In the genomic region with DNA sequence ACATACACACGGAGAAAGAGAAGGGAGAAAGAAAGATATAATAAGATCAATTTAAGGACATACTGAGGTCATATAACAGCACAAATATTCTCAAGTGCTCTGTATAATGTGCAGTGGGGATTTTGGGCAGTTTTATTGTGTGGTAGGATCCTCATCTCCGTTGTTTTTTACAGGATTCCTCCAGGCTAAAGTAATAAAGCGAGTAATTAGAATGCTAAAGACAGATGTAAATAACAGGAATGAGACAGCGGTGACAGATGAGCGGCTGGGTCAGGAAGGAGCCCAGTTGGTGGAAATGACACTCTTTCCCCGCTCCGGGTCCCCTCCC, we compare ENCODE assay signal across 9 cellular contexts. TPM values are rescaled to one million over a fixed set of nuclear protein-coding genes. Genes with fewer than 3 reads are reported as not detected.
DNase-seq lines count a peak whose midpoint lies in the region; ATAC-seq and TF ChIP-seq lines count a peak whose summit lies in the region.
"Had no signal": no experiment of that assay in that cellular context is flagged by ENCODE, and none has a peak within 500 bp of the region (broad histone marks: within the 10 kb centered on the region; RNA-seq: fewer than 3 reads in every experiment).

No MANE protein-coding gene starts in this region.

- no peak for TF ChIP-seq POLR2A in prostate gland (IDR thresholded peaks at IDR 0.05)

- no peak overlapping the region for H3K9ac ChIP-seq in SK-N-SH

- 2% methylated on average over 7 of the region's 7 CpGs for WGBS in SK-N-SH (ENCODE audit: low lambda C conversion rate)
- under 1% methylated on average over 7 of the region's 7 CpGs for WGBS in prostate gland

- peak overlapping the region; percentile 87 for H3K4me2 ChIP-seq in SK-N-SH

- TF ChIP-seq EP300 in SK-N-SH (IDR thresholded peaks at IDR 0.05; ENCODE audit: borderline replicate concordance in 1 of 2, low read depth in 1 of 2, low read length in 1 of 2): no peak

- CTCF ChIA-PET in Calu3 (lab: Charles Lee): no interaction called here
- CTCF ChIA-PET in SK-N-SH (lab: Yijun Ruan, JAX): no interaction called here

- H3K36me3 ChIP-seq in SK-N-SH (replicated peaks in 1 of 2; ENCODE audit: control insufficient read depth in 1 of 2, insufficient read depth in 2 of 2, low read length in 1 of 2): no peaks in the 10 kb centered on the region
- no peaks in the 10 kb centered on the region for H3K36me3 ChIP-seq in prostate gland

- BruUV-seq in Calu3 (replicated peaks; lab: Mats Ljungman, UMichigan): no TSS peak

- H3K27ac Mint-ChIP-seq in Calu3 (ENCODE audit: unreplicated experiment): no peak overlapping the region

- no peaks in the 10 kb centered on the region for H3F3A ChIP-seq in SK-N-SH (replicated peaks; ENCODE audit: insufficient read depth)

- no peaks in the 10 kb centered on the region for H3K9me3 ChIP-seq in SK-N-SH
- H3K9me3 ChIP-seq in prostate gland: no peaks in the 10 kb centered on the region

- POLR2A ChIA-PET in SK-N-SH (lab: Yijun Ruan, JAX): no interaction called here

- no peak overlapping the region for H3K27ac ChIP-seq in SK-N-SH (ENCODE audit: low read depth in 2 of 2, low read length in 1 of 2)
- H3K27ac ChIP-seq in prostate gland: no peak overlapping the region

- no peaks in the 10 kb centered on the region for H4K20me1 ChIP-seq in SK-N-SH (ENCODE audit: insufficient read depth)

- ATAC-seq in GM19351 (IDR thresholded peaks at IDR 0.05; ENCODE audit: unreplicated experiment): no peak

- H3K9me2 ChIP-seq in SK-N-SH: no peaks in the 10 kb centered on the region

- DNase-seq in Calu3 (no peak), SK-N-SH (no peak), fibroblast of pulmonary artery (ENCODE audit: low read depth) (no peak), prostate gland (ENCODE audit: low spot score) (no peak), cerebellar nuclear complex (lab: John Stamatoyannopoulos, UW) (no peak), GM10266 (ENCODE audit: extremely low spot score) (no peak), 8988T (no peak)

- H3K4me3 ChIP-seq in SK-N-SH (ENCODE audit: low read depth in 2 of 2, low read length in 1 of 2) (peak overlapping the region; percentile 39 to 60), fibroblast of pulmonary artery (replicated peaks; ENCODE audit: low read depth, low read length) (peak overlapping the region; percentile 47), prostate gland (peak overlapping the region; percentile 16 to 34)

- TF ChIP-seq RAD21 in SK-N-SH (IDR thresholded peaks at IDR 0.05; ENCODE audit: low read length): no peak

- no peaks in the 10 kb centered on the region; a peak in 2 of 4 replicates for H3K4me1 ChIP-seq in SK-N-SH (ENCODE audit: control insufficient read depth in 1 of 2, insufficient read depth in 2 of 2, low read depth in 1 of 2, low read length in 1 of 2)
- H3K4me1 ChIP-seq in prostate gland (replicated peaks): no peaks in the 10 kb centered on the region

- H3K9me3 Mint-ChIP-seq in Calu3 (ENCODE audit: low read depth, unreplicated experiment): no peaks in the 10 kb centered on the region

- H3K79me2 ChIP-seq in SK-N-SH (ENCODE audit: insufficient read depth): no peaks in the 10 kb centered on the region

- intact Hi-C loops in Calu3 (cut with micrococcal nuclease; ENCODE audit: unreplicated experiment): no loop called here
- intact Hi-C loops in prostate gland (cut with DNase I): no loop called here

- TF ChIP-seq CTCF in Calu3 (IDR thresholded peaks at IDR 0.05; ENCODE audit: unreplicated experiment): no peak
- no peak for TF ChIP-seq CTCF in SK-N-SH (IDR thresholded peaks at IDR 0.05)
- TF ChIP-seq CTCF in fibroblast of pulmonary artery (IDR thresholded peaks at IDR 0.05; ENCODE audit: low read length, missing control alignments): no peak
- TF ChIP-seq CTCF in prostate gland (IDR thresholded peaks at IDR 0.05): no peak
- TF ChIP-seq CTCF in GM10266 (IDR thresholded peaks at IDR 0.05; ENCODE audit: control insufficient read depth, insufficient read depth, low read depth, missing control alignments): no peak

- H3K36me3 Mint-ChIP-seq in Calu3 (ENCODE audit: insufficient read depth, unreplicated experiment): peaks cover 5% of the 10 kb centered on the region

- no peaks in the 10 kb centered on the region for H3K4me1 Mint-ChIP-seq in Calu3 (ENCODE audit: low read depth, unreplicated experiment)

- H3K27me3 ChIP-seq in SK-N-SH (ENCODE audit: insufficient read depth) (peaks cover 16% of the 10 kb centered on the region; the same call in 1 of the 2 replicates), prostate gland (replicated peaks; ENCODE audit: insufficient read depth) (peaks cover 13% of the 10 kb centered on the region)

- peaks cover 54% of the 10 kb centered on the region for H3K27me3 Mint-ChIP-seq in Calu3 (ENCODE audit: unreplicated experiment)

- H3K4me3 Mint-ChIP-seq in Calu3 (ENCODE audit: low read depth, unreplicated experiment): peak overlapping the region; percentile 61

- 0 out of 2 replicates have a peak overlapping the region, but pooled peaks have one; percentile 63 for H2AFZ ChIP-seq in SK-N-SH (ENCODE audit: low read depth)

TF ChIP-seq in SK-N-SH, 30 proteins besides CTCF, POLR2A, EP300 and RAD21:
- no peak for TF ChIP-seq FOXM1 (IDR thresholded peaks at IDR 0.05; ENCODE audit: low read depth)
- TF ChIP-seq FOSL2 (IDR thresholded peaks at IDR 0.05; ENCODE audit: borderline replicate concordance, low read depth): no peak
- no peak for TF ChIP-seq RXRA (IDR thresholded peaks at IDR 0.05; ENCODE audit: borderline replicate concordance, low read depth)
- no peak for TF ChIP-seq CHD2 (IDR thresholded peaks at IDR 0.05; ENCODE audit: low read length, partially characterized antibody)
- TF ChIP-seq RCOR1 (IDR thresholded peaks at IDR 0.05; ENCODE audit: low read length): no peak
- no peak for TF ChIP-seq ELF1 (IDR thresholded peaks at IDR 0.05)
- TF ChIP-seq GABPA (IDR thresholded peaks at IDR 0.05; ENCODE audit: low read depth): no peak
- TF ChIP-seq, protein P1, sequence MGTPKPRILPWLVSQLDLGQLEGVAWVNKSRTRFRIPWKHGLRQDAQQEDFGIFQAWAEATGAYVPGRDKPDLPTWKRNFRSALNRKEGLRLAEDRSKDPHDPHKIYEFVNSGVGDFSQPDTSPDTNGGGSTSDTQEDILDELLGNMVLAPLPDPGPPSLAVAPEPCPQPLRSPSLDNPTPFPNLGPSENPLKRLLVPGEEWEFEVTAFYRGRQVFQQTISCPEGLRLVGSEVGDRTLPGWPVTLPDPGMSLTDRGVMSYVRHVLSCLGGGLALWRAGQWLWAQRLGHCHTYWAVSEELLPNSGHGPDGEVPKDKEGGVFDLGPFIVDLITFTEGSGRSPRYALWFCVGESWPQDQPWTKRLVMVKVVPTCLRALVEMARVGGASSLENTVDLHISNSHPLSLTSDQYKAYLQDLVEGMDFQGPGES (IDR thresholded peaks at IDR 0.05; ENCODE audit: low read depth, low read length): no peak
- no peak for TF ChIP-seq TCF12 (IDR thresholded peaks at IDR 0.05)
- TF ChIP-seq, protein P2, sequence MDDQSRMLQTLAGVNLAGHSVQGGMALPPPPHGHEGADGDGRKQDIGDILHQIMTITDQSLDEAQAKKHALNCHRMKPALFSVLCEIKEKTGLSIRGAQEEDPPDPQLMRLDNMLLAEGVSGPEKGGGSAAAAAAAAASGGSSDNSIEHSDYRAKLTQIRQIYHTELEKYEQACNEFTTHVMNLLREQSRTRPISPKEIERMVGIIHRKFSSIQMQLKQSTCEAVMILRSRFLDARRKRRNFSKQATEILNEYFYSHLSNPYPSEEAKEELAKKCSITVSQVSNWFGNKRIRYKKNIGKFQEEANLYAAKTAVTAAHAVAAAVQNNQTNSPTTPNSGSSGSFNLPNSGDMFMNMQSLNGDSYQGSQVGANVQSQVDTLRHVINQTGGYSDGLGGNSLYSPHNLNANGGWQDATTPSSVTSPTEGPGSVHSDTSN (IDR thresholded peaks at IDR 0.05): no peak
- TF ChIP-seq, protein P3, sequence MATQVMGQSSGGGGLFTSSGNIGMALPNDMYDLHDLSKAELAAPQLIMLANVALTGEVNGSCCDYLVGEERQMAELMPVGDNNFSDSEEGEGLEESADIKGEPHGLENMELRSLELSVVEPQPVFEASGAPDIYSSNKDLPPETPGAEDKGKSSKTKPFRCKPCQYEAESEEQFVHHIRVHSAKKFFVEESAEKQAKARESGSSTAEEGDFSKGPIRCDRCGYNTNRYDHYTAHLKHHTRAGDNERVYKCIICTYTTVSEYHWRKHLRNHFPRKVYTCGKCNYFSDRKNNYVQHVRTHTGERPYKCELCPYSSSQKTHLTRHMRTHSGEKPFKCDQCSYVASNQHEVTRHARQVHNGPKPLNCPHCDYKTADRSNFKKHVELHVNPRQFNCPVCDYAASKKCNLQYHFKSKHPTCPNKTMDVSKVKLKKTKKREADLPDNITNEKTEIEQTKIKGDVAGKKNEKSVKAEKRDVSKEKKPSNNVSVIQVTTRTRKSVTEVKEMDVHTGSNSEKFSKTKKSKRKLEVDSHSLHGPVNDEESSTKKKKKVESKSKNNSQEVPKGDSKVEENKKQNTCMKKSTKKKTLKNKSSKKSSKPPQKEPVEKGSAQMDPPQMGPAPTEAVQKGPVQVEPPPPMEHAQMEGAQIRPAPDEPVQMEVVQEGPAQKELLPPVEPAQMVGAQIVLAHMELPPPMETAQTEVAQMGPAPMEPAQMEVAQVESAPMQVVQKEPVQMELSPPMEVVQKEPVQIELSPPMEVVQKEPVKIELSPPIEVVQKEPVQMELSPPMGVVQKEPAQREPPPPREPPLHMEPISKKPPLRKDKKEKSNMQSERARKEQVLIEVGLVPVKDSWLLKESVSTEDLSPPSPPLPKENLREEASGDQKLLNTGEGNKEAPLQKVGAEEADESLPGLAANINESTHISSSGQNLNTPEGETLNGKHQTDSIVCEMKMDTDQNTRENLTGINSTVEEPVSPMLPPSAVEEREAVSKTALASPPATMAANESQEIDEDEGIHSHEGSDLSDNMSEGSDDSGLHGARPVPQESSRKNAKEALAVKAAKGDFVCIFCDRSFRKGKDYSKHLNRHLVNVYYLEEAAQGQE (IDR thresholded peaks at IDR 0.05; ENCODE audit: low read depth, low read length): no peak
- TF ChIP-seq SIN3A (IDR thresholded peaks at IDR 0.05; ENCODE audit: borderline replicate concordance, low read depth, low read length): no peak
- no peak for TF ChIP-seq EZH2phosphoT487 (IDR thresholded peaks at IDR 0.05; ENCODE audit: borderline replicate concordance, low read depth)
- no peak for TF ChIP-seq TAF1 (IDR thresholded peaks at IDR 0.05; ENCODE audit: borderline replicate concordance, low read depth, low read length)
TF ChIP-seq in SK-N-SH: peak in this region for 0.

RNA-seq across cellular contexts. Expression of a gene that starts 15.9 kb away (rescaled TPM):
- not detected in 2 replicates for total RNA-seq in Calu3 (2022)
- polyA plus RNA-seq in SK-N-SH (2012; rRNA removed): not detected in 2 replicates
- 0.01 TPM in 1 of 2 replicates, not detected in the other for polyA plus RNA-seq in SK-N-SH (2012; cell fraction: cytosol; rRNA removed)
- 0.01 TPM in 1 of 2 replicates, not detected in the other for polyA plus RNA-seq in SK-N-SH (2012; cell fraction: nucleus; rRNA removed)
- total RNA-seq in prostate gland: under 1 TPM in 1 of 2 donors, not detected in 1; 0.51 TPM
- total RNA-seq: NCI-H460 had no signal
